ENCODE assay signal across 8 cellular contexts in the genomic region with DNA sequence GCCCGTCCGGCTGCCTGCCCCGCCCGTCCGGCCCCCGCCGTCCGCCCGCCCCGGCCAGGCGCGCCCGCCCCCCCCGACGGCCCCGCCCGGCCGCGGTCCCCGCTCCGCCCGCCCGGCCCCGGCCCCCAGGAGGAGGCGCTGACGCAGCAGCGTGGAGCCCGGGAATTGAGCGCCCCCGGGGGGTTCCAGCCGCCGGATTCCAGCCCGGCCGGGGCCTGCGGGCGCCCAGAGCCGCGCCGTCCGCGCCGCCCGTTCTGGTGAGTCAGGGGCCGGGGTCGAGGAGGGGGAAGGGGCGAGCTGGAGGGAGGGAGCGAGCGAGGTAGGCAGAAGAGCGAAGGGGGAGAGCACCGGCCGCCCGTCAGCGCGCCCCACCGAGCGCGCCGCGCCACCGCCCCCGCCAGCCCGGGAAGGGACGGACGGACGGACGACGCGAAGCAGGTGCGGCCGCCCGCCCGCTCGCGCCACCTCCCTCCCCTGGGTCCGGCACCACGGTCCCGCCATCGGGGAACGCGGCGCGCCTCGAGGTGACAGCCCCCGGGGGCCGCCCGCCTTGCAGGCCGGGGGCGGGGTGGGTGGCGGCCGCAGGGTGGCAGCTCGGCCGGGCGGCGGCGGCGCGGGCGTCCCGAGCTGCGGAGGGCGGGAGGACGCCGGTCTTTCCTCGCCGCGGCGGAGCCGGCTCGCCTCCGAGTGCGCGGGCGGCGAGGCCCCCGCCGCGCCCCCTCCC. TPM values are rescaled to one million over a fixed set of nuclear protein-coding genes. Genes with fewer than 3 reads are reported as not detected.
DNase-seq lines count a peak whose midpoint lies in the region; ATAC-seq and TF ChIP-seq lines count a peak whose summit lies in the region.

No MANE protein-coding gene starts in this region.

- no peaks in the 10 kb centered on the region for H3K27me3 ChIP-seq in iPS DF 6.9 (ENCODE audit: control insufficient read depth, insufficient read depth, low read length)

- H3K4me1 ChIP-seq in iPS DF 6.9 (ENCODE audit: control insufficient read depth, insufficient read depth, low read length) = peaks cover 22% of the 10 kb centered on the region

- H3K4me3 ChIP-seq in iPS DF 6.9 (ENCODE audit: low read length) = peak overlapping the region; percentile 94

- peak; percentile 5 for ATAC-seq in HG03196 (IDR thresholded peaks at IDR 0.05; ENCODE audit: unreplicated experiment)
- peak; percentile 20 to 21 for ATAC-seq in activated T-cell treated with anti-CD3 and anti-CD28 coated beads, Interleukin-2, amount 50 U/mL, for 72 hours (replicated peaks in 1 of 2)
- ATAC-seq in stimulated activated memory B cell treated with anti-CD40 and anti-IgM and Interleukin-4, amounts not matched to agents 10 μg/mL and 1 μg/mL and 100 μg/mL, for 72 hours = peak; percentile 37

- peak overlapping the region; percentile 62 to 95 for H3K4me3 Mint-ChIP-seq in CD14-positive monocyte
- peak overlapping the region; percentile 85 to 96 for H3K4me3 Mint-ChIP-seq in activated T-cell treated with anti-CD3 and anti-CD28 coated beads, Interleukin-2, amount 50 U/mL, for 72 hours
- peak overlapping the region; percentile 97 for H3K4me3 Mint-ChIP-seq in stimulated activated memory B cell treated with anti-CD40 and anti-IgM and Interleukin-4, amounts not matched to agents 10 μg/mL and 1 μg/mL and 100 μg/mL, for 72 hours

- H3K27me3 Mint-ChIP-seq in CD14-positive monocyte (ENCODE audit: low read depth in 3 of 3) = peaks cover 58 to 73% (median 60%) of the 10 kb centered on the region in 3 donors
- H3K27me3 Mint-ChIP-seq in activated T-cell treated with anti-CD3 and anti-CD28 coated beads, Interleukin-2, amount 50 U/mL, for 72 hours (ENCODE audit: low read depth) = peaks cover 38% of the 10 kb centered on the region
- peaks cover 43% of the 10 kb centered on the region for H3K27me3 Mint-ChIP-seq in stimulated activated memory B cell treated with anti-CD40 and anti-IgM and Interleukin-4, amounts not matched to agents 10 μg/mL and 1 μg/mL and 100 μg/mL, for 72 hours

- H3K27ac Mint-ChIP-seq in CD14-positive monocyte = no peak overlapping the region
- H3K27ac Mint-ChIP-seq in activated T-cell treated with anti-CD3 and anti-CD28 coated beads, Interleukin-2, amount 50 U/mL, for 72 hours = no peak overlapping the region
- peak overlapping the region; percentile 87 for H3K27ac Mint-ChIP-seq in stimulated activated memory B cell treated with anti-CD40 and anti-IgM and Interleukin-4, amounts not matched to agents 10 μg/mL and 1 μg/mL and 100 μg/mL, for 72 hours

- no CpG with 5 or more reads among the region's 117 CpGs for WGBS in iPS DF 6.9 (ENCODE audit: insufficient coverage, insufficient read length)

- DNase-seq in CD14-positive monocyte (ENCODE audit: low spot score) (no peak), GM19238 (ENCODE audit: insufficient read length, low spot score) (peak; percentile 58), iPS DF 6.9 (ENCODE audit: low read depth, low spot score) (no peak), NCI-H2107 (lab: John Stamatoyannopoulos, UW) (no peak), mesenteric fat pad (ENCODE audit: low spot score) (no peak)
- peak in 1 of 2 donors; percentile 55 for DNase-seq in activated T-cell treated with anti-CD3 and anti-CD28 coated beads, Interleukin-2, amount 50 U/mL, for 72 hours

- no peak for TF ChIP-seq CTCF in CD14-positive monocyte (IDR thresholded peaks at IDR 0.05)

- H3K4me1 Mint-ChIP-seq in CD14-positive monocyte = peaks cover 47% of the 10 kb centered on the region
- H3K4me1 Mint-ChIP-seq in activated T-cell treated with anti-CD3 and anti-CD28 coated beads, Interleukin-2, amount 50 U/mL, for 72 hours (ENCODE audit: low read depth) = peaks cover 64% of the 10 kb centered on the region
- peaks cover 77% of the 10 kb centered on the region for H3K4me1 Mint-ChIP-seq in stimulated activated memory B cell treated with anti-CD40 and anti-IgM and Interleukin-4, amounts not matched to agents 10 μg/mL and 1 μg/mL and 100 μg/mL, for 72 hours

- H3K36me3 ChIP-seq in iPS DF 6.9 (ENCODE audit: control insufficient read depth, insufficient read depth, low read length) = no peaks in the 10 kb centered on the region; the same call in 1 of the 2 replicates

- H3K9me3 ChIP-seq in iPS DF 6.9 (ENCODE audit: control insufficient read depth, insufficient read depth, low read length) = no peaks in the 10 kb centered on the region

- intact Hi-C loops in CD14-positive monocyte (cut with micrococcal nuclease) = loop anchor here in 1 of 2 donors (5.0 kb wide), 1 partner anchor 66 kb away; no protein-coding TSS in a partner anchor

- peaks cover 0 to 19% (median 3%) of the 10 kb centered on the region in 7 donors for H3K9me3 Mint-ChIP-seq in CD14-positive monocyte
- no peaks in the 10 kb centered on the region for H3K9me3 Mint-ChIP-seq in activated T-cell treated with anti-CD3 and anti-CD28 coated beads, Interleukin-2, amount 50 U/mL, for 72 hours
- no peaks in the 10 kb centered on the region for H3K9me3 Mint-ChIP-seq in stimulated activated memory B cell treated with anti-CD40 and anti-IgM and Interleukin-4, amounts not matched to agents 10 μg/mL and 1 μg/mL and 100 μg/mL, for 72 hours

- H3K27ac ChIP-seq in iPS DF 6.9 (ENCODE audit: low read length) = no peak overlapping the region

- peaks cover 13 to 27% of the 10 kb centered on the region in 2 donors for H3K36me3 Mint-ChIP-seq in CD14-positive monocyte
- peaks cover 0 to 2% of the 10 kb centered on the region in 2 donors for H3K36me3 Mint-ChIP-seq in activated T-cell treated with anti-CD3 and anti-CD28 coated beads, Interleukin-2, amount 50 U/mL, for 72 hours (ENCODE audit: insufficient read depth in 2 of 2)
- H3K36me3 Mint-ChIP-seq in stimulated activated memory B cell treated with anti-CD40 and anti-IgM and Interleukin-4, amounts not matched to agents 10 μg/mL and 1 μg/mL and 100 μg/mL, for 72 hours = no peaks in the 10 kb centered on the region

RNA-seq across cellular contexts. Expression of gene BAHD1, which starts 0.4 kb away (rescaled TPM):
- polyA plus RNA-seq in CD14-positive monocyte = under 1 TPM; 0.67 to 0.79 TPM
- total RNA-seq in activated T-cell treated with anti-CD3 and anti-CD28 coated beads, Interleukin-2, amount 50 U/mL, for 72 hours = 10 to 100 TPM; 20.8 to 21.9 TPM
- 16.2 TPM for total RNA-seq in mesenteric fat pad

RNA-seq across cellular contexts. Expression of gene CHST14, which starts 29.6 kb away (rescaled TPM):
- 1 to 10 TPM in 1 of 2 donors, under 1 TPM in 1; 0.85 to 1.2 TPM for polyA plus RNA-seq in CD14-positive monocyte
- 1 to 10 TPM; 9.5 to 9.7 TPM for total RNA-seq in activated T-cell treated with anti-CD3 and anti-CD28 coated beads, Interleukin-2, amount 50 U/mL, for 72 hours
- 10.9 TPM for total RNA-seq in mesenteric fat pad

RNA-seq across cellular contexts. Expression of gene IVD, which starts 35.6 kb away (rescaled TPM):
- 10 to 100 TPM; 28.6 to 31.3 TPM for polyA plus RNA-seq in CD14-positive monocyte
- total RNA-seq in activated T-cell treated with anti-CD3 and anti-CD28 coated beads, Interleukin-2, amount 50 U/mL, for 72 hours = 10 to 100 TPM; 61.2 to 75.5 TPM
- total RNA-seq in mesenteric fat pad = 45.3 TPM

RNA-seq across cellular contexts. Expression of gene KNSTRN, which starts 58.7 kb away (rescaled TPM):
- 1 to 10 TPM; 5.4 to 7.9 TPM for polyA plus RNA-seq in CD14-positive monocyte
- 10 to 100 TPM; 47.3 to 61.5 TPM for total RNA-seq in activated T-cell treated with anti-CD3 and anti-CD28 coated beads, Interleukin-2, amount 50 U/mL, for 72 hours
- 16.5 TPM for total RNA-seq in mesenteric fat pad
